8 cellular contexts compared by ENCODE assay signal in genomic region chr1:113978863-113979702, GRCh38. TPM values are rescaled to one million over a fixed set of nuclear protein-coding genes. Genes with fewer than 3 reads are reported as not detected.
A peak's percentile ranks its signal among the peaks of the same experiment; 100 is the strongest.
DNase-seq lines count a peak whose midpoint lies in the region; ATAC-seq, FAIRE-seq and TF ChIP-seq lines count a peak whose summit lies in the region.

OLFML3 (plus strand) TSS chr1:113979474; CDS start chr1:113979517, 43 bp downstream.

- WGBS in esophagus muscularis mucosa = 9% methylated on average over 13 of the region's 13 CpGs

- intact Hi-C loops in esophagus muscularis mucosa (cut with DNase I) = loop anchor here (2.0 to 10.0 kb wide), 4 partner anchors 67 to 304 kb away; no protein-coding TSS in a partner anchor

- TF ChIP-seq POLR2A in esophagus muscularis mucosa (IDR thresholded peaks at IDR 0.05; ENCODE audit: low read depth) = no peak

- no peak for FAIRE-seq in D721Med (lab: Jason Lieb, UNC)

- peak within 1 kb of the TSS; percentile 14 to 53 for H3K9ac ChIP-seq in mucosa of rectum (ENCODE audit: low read depth in 1 of 2, low read length in 2 of 2)

- peaks cover 0 to 18% (median 6%) of the 10 kb centered on the region in 4 donors for H3K36me3 ChIP-seq in esophagus muscularis mucosa
- peaks cover 0 to 4% of the 10 kb centered on the region in 2 donors for H3K36me3 ChIP-seq in mucosa of rectum (ENCODE audit: control insufficient read depth in 2 of 2, insufficient read depth in 2 of 2, low read length in 2 of 2)

- no peak for TF ChIP-seq EP300 in esophagus muscularis mucosa (IDR thresholded peaks at IDR 0.05)

- peak within 1 kb of the TSS; percentile 46 to 54 (median 48) for H3K4me3 ChIP-seq in esophagus muscularis mucosa
- H3K4me3 ChIP-seq in mucosa of rectum (ENCODE audit: low read length in 2 of 2) = peak within 1 kb of the TSS; percentile 42 to 67

- peaks cover 43 to 92% (median 85%) of the 10 kb centered on the region in 4 donors for H3K4me1 ChIP-seq in esophagus muscularis mucosa
- peaks cover 11 to 16% of the 10 kb centered on the region in 2 donors for H3K4me1 ChIP-seq in mucosa of rectum (ENCODE audit: control insufficient read depth in 2 of 2, insufficient read depth in 2 of 2, low read length in 2 of 2)

- DNase-seq in D721Med (ENCODE audit: insufficient read length, low spot score) (peak; percentile 41), NCI-H526 (lab: John Stamatoyannopoulos, UW) (peak; percentile 79 to 94), esophagus muscularis mucosa (ENCODE audit: extremely low spot score) (peak; percentile 97)
- DNase-seq in activated CD8-positive, alpha-beta memory T cell treated with anti-CD3 and anti-CD28 coated beads for 24 hours = peak; percentile 73
- DNase-seq in stimulated activated naive CD8-positive, alpha-beta T cell treated with anti-CD3 and anti-CD28 coated beads, Interleukin-15, Interleukin-2, amounts not matched to agents 100 U/mL and 50 U/mL, for 24 hours = peak; percentile 72

- TF ChIP-seq CTCF in D721Med (IDR thresholded peaks at IDR 0.05; ENCODE audit: insufficient read depth, missing control alignments) (peak; percentile 81), esophagus muscularis mucosa (IDR thresholded peaks at IDR 0.05) (peak; percentile 70 to 72 (median 71))

- ATAC-seq in HG03139 (IDR thresholded peaks at IDR 0.05; ENCODE audit: unreplicated experiment) (peak; percentile 51), GM18861 (IDR thresholded peaks at IDR 0.05; ENCODE audit: unreplicated experiment) (no peak)
- no peak for ATAC-seq in stimulated activated naive CD8-positive, alpha-beta T cell treated with anti-CD3 and anti-CD28 coated beads, Interleukin-15, Interleukin-2, amounts not matched to agents 100 U/mL and 50 U/mL, for 24 hours

- H3K9me3 ChIP-seq in esophagus muscularis mucosa (no peaks in the 10 kb centered on the region), mucosa of rectum (ENCODE audit: control insufficient read depth in 2 of 2, low read length in 2 of 2) (no peaks in the 10 kb centered on the region)

- H3K27ac ChIP-seq in esophagus muscularis mucosa (replicated peaks in 1 of 4) = peak within 1 kb of the TSS; percentile 77 to 84 (median 80)
- peak within 1 kb of the TSS; percentile 49 to 68 for H3K27ac ChIP-seq in mucosa of rectum (ENCODE audit: low read depth in 2 of 2, low read length in 2 of 2)

- H3K27me3 ChIP-seq in esophagus muscularis mucosa (no peaks in the 10 kb centered on the region), mucosa of rectum (ENCODE audit: control insufficient read depth in 2 of 2, insufficient read depth in 2 of 2, low read length in 2 of 2) (no peaks in the 10 kb centered on the region)

RNA-seq across cellular contexts. Expression of gene OLFML3, which starts in this region (rescaled TPM):
- 100 to 1,000 TPM in 1 of 4 donors, 10 to 100 TPM in 3; 57.7 to 109 (median 67.4) TPM for total RNA-seq in esophagus muscularis mucosa

Comparison
In these comparisons a context has a peak if more than half of its experiments do, and no peak if none do; other contexts are left out.
1. DNase-seq: peak in every context shown above with its lines; median percentile 97 in esophagus muscularis mucosa; 86 in NCI-H526; 73 in activated CD8-positive, alpha-beta memory T cell treated with anti-CD3 and anti-CD28 coated beads for 24 hours; 72 in stimulated activated naive CD8-positive, alpha-beta T cell treated with anti-CD3 and anti-CD28 coated beads, Interleukin-15, Interleukin-2, amounts not matched to agents 100 U/mL and 50 U/mL, for 24 hours; 41 in D721Med.